ENCODE assay signal across 1 cellular context in the genomic region with DNA sequence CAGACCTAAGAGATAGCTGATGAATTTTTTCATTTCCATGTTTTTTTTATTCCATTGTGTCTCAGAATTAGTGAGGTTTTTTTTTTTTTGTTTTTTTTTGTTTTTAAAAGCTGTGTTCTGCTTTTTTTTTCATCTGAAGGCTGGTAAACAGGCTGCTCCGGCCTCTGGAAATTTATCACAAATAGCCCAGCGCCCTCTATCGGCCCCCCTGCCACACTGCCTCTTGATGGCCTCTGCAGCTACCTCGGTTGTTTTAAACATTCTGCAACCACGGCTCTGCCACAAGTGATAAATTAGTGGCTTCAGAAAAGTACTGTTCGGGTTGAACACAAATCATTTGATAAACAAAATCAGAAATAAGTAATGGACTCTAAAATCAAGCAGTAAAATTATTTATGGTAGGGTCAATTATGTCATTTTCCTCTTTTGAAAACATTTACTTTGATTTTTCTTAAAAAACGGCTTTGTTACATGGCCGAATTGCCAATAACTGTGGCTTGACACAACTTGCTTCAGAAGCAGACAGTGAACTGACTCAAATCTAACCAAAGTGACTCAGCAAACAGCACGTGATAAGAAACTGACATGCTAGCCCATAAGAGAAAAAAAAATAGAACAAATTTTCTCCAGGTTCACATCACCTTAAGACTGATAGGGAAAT.
A peak's percentile ranks its signal among the peaks of the same experiment; 100 is the strongest.
TF ChIP-seq lines count a peak whose summit lies in the region.

No MANE protein-coding gene starts in this region.

TF ChIP-seq in GM12878, 131 proteins besides CTCF, POLR2A, EP300 and RAD21 (continued from another document and continues in another):
- no peak for TF ChIP-seq SMARCA5 (IDR thresholded peaks at IDR 0.05)
- TF ChIP-seq, protein P1, sequence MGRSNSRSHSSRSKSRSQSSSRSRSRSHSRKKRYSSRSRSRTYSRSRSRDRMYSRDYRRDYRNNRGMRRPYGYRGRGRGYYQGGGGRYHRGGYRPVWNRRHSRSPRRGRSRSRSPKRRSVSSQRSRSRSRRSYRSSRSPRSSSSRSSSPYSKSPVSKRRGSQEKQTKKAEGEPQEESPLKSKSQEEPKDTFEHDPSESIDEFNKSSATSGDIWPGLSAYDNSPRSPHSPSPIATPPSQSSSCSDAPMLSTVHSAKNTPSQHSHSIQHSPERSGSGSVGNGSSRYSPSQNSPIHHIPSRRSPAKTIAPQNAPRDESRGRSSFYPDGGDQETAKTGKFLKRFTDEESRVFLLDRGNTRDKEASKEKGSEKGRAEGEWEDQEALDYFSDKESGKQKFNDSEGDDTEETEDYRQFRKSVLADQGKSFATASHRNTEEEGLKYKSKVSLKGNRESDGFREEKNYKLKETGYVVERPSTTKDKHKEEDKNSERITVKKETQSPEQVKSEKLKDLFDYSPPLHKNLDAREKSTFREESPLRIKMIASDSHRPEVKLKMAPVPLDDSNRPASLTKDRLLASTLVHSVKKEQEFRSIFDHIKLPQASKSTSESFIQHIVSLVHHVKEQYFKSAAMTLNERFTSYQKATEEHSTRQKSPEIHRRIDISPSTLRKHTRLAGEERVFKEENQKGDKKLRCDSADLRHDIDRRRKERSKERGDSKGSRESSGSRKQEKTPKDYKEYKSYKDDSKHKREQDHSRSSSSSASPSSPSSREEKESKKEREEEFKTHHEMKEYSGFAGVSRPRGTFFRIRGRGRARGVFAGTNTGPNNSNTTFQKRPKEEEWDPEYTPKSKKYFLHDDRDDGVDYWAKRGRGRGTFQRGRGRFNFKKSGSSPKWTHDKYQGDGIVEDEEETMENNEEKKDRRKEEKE (IDR thresholded peaks at IDR 0.05): no peak
- TF ChIP-seq LARP7 (IDR thresholded peaks at IDR 0.05): no peak
- TF ChIP-seq NFYA (IDR thresholded peaks at IDR 0.05; ENCODE audit: borderline replicate concordance, low read depth, low read length): no peak
- peak; percentile 84 for TF ChIP-seq JUNB (IDR thresholded peaks at IDR 0.05)
- no peak for TF ChIP-seq YBX1 (IDR thresholded peaks at IDR 0.05)
- TF ChIP-seq TARDBP (IDR thresholded peaks at IDR 0.05; ENCODE audit: borderline replicate concordance): no peak
- TF ChIP-seq JUND (IDR thresholded peaks at IDR 0.05; ENCODE audit: low read depth, low read length): peak; percentile 56; the same call in 1 of the 2 replicates
- 0 out of 4 replicates have a peak, but pooled peaks of 1 of the 2 experiments have one; percentile 41 for TF ChIP-seq SRF (IDR thresholded peaks at IDR 0.05; ENCODE audit: low read depth in 2 of 2, low read length in 2 of 2)
- no peak for TF ChIP-seq PML (IDR thresholded peaks at IDR 0.05; ENCODE audit: low read length)
- no peak for TF ChIP-seq HDGF (IDR thresholded peaks at IDR 0.05)
- TF ChIP-seq ZSCAN29 (IDR thresholded peaks at IDR 0.05): no peak
- TF ChIP-seq, protein P2, sequence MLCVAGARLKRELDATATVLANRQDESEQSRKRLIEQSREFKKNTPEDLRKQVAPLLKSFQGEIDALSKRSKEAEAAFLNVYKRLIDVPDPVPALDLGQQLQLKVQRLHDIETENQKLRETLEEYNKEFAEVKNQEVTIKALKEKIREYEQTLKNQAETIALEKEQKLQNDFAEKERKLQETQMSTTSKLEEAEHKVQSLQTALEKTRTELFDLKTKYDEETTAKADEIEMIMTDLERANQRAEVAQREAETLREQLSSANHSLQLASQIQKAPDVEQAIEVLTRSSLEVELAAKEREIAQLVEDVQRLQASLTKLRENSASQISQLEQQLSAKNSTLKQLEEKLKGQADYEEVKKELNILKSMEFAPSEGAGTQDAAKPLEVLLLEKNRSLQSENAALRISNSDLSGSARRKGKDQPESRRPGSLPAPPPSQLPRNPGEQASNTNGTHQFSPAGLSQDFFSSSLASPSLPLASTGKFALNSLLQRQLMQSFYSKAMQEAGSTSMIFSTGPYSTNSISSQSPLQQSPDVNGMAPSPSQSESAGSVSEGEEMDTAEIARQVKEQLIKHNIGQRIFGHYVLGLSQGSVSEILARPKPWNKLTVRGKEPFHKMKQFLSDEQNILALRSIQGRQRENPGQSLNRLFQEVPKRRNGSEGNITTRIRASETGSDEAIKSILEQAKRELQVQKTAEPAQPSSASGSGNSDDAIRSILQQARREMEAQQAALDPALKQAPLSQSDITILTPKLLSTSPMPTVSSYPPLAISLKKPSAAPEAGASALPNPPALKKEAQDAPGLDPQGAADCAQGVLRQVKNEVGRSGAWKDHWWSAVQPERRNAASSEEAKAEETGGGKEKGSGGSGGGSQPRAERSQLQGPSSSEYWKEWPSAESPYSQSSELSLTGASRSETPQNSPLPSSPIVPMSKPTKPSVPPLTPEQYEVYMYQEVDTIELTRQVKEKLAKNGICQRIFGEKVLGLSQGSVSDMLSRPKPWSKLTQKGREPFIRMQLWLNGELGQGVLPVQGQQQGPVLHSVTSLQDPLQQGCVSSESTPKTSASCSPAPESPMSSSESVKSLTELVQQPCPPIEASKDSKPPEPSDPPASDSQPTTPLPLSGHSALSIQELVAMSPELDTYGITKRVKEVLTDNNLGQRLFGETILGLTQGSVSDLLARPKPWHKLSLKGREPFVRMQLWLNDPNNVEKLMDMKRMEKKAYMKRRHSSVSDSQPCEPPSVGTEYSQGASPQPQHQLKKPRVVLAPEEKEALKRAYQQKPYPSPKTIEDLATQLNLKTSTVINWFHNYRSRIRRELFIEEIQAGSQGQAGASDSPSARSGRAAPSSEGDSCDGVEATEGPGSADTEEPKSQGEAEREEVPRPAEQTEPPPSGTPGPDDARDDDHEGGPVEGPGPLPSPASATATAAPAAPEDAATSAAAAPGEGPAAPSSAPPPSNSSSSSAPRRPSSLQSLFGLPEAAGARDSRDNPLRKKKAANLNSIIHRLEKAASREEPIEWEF (IDR thresholded peaks at IDR 0.05; ENCODE audit: insufficient replicate concordance, low read depth, low read length): no peak
- TF ChIP-seq, protein P3, sequence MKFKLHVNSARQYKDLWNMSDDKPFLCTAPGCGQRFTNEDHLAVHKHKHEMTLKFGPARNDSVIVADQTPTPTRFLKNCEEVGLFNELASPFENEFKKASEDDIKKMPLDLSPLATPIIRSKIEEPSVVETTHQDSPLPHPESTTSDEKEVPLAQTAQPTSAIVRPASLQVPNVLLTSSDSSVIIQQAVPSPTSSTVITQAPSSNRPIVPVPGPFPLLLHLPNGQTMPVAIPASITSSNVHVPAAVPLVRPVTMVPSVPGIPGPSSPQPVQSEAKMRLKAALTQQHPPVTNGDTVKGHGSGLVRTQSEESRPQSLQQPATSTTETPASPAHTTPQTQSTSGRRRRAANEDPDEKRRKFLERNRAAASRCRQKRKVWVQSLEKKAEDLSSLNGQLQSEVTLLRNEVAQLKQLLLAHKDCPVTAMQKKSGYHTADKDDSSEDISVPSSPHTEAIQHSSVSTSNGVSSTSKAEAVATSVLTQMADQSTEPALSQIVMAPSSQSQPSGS (IDR thresholded peaks at IDR 0.05; ENCODE audit: low read length): no peak; the same call in 1 of the 2 replicates
- TF ChIP-seq NRF1 (conservative IDR thresholded peaks at IDR 0.05; ENCODE audit: low read depth, low read length): no peak
- TF ChIP-seq, protein P4, sequence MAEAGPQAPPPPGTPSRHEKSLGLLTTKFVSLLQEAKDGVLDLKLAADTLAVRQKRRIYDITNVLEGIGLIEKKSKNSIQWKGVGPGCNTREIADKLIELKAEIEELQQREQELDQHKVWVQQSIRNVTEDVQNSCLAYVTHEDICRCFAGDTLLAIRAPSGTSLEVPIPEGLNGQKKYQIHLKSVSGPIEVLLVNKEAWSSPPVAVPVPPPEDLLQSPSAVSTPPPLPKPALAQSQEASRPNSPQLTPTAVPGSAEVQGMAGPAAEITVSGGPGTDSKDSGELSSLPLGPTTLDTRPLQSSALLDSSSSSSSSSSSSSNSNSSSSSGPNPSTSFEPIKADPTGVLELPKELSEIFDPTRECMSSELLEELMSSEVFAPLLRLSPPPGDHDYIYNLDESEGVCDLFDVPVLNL (IDR thresholded peaks at IDR 0.05; ENCODE audit: low read depth, low read length): no peak
- 0 out of 2 replicates have a peak, but pooled peaks have one; percentile 33 for TF ChIP-seq MTA2 (IDR thresholded peaks at IDR 0.05; ENCODE audit: low read depth)
- no peak for TF ChIP-seq WRNIP1 (IDR thresholded peaks at IDR 0.05; ENCODE audit: borderline replicate concordance, low read depth, low read length)
- peak; percentile 53; the same call in 1 of the 2 replicates for TF ChIP-seq ATF7 (IDR thresholded peaks at IDR 0.05; ENCODE audit: low read depth)
- no peak for TF ChIP-seq MEF2A (IDR thresholded peaks at IDR 0.05; ENCODE audit: insufficient read depth, low read depth, low read length)
- TF ChIP-seq, protein P5, sequence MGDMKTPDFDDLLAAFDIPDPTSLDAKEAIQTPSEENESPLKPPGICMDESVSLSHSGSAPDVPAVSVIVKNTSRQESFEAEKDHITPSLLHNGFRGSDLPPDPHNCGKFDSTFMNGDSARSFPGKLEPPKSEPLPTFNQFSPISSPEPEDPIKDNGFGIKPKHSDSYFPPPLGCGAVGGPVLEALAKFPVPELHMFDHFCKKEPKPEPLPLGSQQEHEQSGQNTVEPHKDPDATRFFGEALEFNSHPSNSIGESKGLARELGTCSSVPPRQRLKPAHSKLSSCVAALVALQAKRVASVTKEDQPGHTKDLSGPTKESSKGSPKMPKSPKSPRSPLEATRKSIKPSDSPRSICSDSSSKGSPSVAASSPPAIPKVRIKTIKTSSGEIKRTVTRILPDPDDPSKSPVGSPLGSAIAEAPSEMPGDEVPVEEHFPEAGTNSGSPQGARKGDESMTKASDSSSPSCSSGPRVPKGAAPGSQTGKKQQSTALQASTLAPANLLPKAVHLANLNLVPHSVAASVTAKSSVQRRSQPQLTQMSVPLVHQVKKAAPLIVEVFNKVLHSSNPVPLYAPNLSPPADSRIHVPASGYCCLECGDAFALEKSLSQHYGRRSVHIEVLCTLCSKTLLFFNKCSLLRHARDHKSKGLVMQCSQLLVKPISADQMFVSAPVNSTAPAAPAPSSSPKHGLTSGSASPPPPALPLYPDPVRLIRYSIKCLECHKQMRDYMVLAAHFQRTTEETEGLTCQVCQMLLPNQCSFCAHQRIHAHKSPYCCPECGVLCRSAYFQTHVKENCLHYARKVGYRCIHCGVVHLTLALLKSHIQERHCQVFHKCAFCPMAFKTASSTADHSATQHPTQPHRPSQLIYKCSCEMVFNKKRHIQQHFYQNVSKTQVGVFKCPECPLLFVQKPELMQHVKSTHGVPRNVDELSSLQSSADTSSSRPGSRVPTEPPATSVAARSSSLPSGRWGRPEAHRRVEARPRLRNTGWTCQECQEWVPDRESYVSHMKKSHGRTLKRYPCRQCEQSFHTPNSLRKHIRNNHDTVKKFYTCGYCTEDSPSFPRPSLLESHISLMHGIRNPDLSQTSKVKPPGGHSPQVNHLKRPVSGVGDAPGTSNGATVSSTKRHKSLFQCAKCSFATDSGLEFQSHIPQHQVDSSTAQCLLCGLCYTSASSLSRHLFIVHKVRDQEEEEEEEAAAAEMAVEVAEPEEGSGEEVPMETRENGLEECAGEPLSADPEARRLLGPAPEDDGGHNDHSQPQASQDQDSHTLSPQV (IDR thresholded peaks at IDR 0.05): no peak
- TF ChIP-seq NR2F1 (conservative IDR thresholded peaks at IDR 0.05): no peak
- TF ChIP-seq HCFC1 (IDR thresholded peaks at IDR 0.05; ENCODE audit: low read length): no peak
- TF ChIP-seq, protein P6, sequence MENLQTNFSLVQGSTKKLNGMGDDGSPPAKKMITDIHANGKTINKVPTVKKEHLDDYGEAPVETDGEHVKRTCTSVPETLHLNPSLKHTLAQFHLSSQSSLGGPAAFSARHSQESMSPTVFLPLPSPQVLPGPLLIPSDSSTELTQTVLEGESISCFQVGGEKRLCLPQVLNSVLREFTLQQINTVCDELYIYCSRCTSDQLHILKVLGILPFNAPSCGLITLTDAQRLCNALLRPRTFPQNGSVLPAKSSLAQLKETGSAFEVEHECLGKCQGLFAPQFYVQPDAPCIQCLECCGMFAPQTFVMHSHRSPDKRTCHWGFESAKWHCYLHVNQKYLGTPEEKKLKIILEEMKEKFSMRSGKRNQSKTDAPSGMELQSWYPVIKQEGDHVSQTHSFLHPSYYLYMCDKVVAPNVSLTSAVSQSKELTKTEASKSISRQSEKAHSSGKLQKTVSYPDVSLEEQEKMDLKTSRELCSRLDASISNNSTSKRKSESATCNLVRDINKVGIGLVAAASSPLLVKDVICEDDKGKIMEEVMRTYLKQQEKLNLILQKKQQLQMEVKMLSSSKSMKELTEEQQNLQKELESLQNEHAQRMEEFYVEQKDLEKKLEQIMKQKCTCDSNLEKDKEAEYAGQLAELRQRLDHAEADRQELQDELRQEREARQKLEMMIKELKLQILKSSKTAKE (IDR thresholded peaks at IDR 0.05; ENCODE audit: low read depth, poor library complexity, severe bottlenecking): peak; percentile 61
- TF ChIP-seq, protein P7, sequence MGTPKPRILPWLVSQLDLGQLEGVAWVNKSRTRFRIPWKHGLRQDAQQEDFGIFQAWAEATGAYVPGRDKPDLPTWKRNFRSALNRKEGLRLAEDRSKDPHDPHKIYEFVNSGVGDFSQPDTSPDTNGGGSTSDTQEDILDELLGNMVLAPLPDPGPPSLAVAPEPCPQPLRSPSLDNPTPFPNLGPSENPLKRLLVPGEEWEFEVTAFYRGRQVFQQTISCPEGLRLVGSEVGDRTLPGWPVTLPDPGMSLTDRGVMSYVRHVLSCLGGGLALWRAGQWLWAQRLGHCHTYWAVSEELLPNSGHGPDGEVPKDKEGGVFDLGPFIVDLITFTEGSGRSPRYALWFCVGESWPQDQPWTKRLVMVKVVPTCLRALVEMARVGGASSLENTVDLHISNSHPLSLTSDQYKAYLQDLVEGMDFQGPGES (IDR thresholded peaks at IDR 0.05): no peak
- TF ChIP-seq EGR1 (IDR thresholded peaks at IDR 0.05; ENCODE audit: borderline replicate concordance in 1 of 2, low read depth in 2 of 2, low read length in 2 of 2): no peak
- peak; percentile 84 to 86 for TF ChIP-seq BHLHE40 (IDR thresholded peaks at IDR 0.05; ENCODE audit: borderline replicate concordance in 1 of 2, low read depth in 2 of 2, low read length in 1 of 2)
- TF ChIP-seq FOS (IDR thresholded peaks at IDR 0.05; ENCODE audit: borderline replicate concordance, extremely low read depth, insufficient read length): no peak
- peak; percentile 78 for TF ChIP-seq RAD51 (IDR thresholded peaks at IDR 0.05)
- peak; percentile 56; the same call in 1 of the 2 replicates for TF ChIP-seq SMC3 (IDR thresholded peaks at IDR 0.05; ENCODE audit: borderline replicate concordance, low read length)
- TF ChIP-seq KDM1A (IDR thresholded peaks at IDR 0.05; ENCODE audit: borderline replicate concordance): no peak
- TF ChIP-seq, protein P8, sequence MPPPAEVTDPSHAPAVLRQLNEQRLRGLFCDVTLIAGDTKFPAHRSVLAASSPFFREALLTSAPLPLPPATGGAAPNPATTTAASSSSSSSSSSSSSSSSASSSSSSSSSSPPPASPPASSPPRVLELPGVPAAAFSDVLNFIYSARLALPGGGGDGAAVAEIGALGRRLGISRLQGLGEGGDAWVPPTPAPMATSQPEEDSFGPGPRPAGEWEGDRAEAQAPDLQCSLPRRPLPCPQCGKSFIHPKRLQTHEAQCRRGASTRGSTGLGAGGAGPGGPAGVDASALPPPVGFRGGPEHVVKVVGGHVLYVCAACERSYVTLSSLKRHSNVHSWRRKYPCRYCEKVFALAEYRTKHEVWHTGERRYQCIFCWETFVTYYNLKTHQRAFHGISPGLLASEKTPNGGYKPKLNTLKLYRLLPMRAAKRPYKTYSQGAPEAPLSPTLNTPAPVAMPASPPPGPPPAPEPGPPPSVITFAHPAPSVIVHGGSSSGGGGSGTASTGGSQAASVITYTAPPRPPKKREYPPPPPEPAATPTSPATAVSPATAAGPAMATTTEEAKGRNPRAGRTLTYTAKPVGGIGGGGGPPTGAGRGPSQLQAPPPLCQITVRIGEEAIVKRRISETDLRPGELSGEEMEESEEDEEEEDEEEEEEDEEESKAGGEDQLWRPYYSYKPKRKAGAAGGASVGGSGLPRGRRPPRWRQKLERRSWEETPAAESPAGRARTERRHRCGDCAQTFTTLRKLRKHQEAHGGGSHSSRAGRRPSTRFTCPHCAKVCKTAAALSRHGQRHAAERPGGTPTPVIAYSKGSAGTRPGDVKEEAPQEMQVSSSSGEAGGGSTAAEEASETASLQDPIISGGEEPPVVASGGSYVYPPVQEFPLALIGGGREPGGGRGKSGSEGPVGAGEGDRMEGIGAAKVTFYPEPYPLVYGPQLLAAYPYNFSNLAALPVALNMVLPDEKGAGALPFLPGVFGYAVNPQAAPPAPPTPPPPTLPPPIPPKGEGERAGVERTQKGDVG (CRISPR knock-in tag; IDR thresholded peaks at IDR 0.05): no peak
- TF ChIP-seq SMAD1 (IDR thresholded peaks at IDR 0.05; ENCODE audit: low read depth, partially characterized antibody): no peak
- no peak for TF ChIP-seq HDAC2 (IDR thresholded peaks at IDR 0.05)
